ENCODE assay signal across 15 cellular contexts in the genomic region with DNA sequence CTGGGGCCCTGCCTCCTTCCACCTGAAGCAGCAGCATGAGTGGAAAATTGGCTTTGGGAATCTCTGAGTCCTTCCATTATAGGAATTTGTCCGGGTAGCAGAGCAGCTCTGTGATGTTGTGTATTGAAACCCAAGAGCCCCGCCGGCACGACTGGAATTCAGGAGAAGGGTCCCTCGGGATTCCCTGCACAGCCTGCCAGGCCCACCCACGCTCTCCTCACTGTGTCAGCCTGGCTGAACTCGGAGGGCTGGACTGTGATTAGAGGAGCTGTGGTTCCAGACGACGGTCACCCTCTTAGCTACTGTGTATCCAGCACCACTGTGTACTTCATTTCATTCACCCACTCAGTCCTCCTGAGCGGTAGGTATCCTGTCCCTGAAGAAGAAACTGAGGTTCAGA. TPM values are rescaled to one million over a fixed set of nuclear protein-coding genes. Genes with fewer than 3 reads are reported as not detected.
"Had no signal": no experiment of that assay in that cellular context is flagged by ENCODE, and none has a peak within 500 bp of the region (broad histone marks: within the 10 kb centered on the region; RNA-seq: fewer than 3 reads in every experiment).

No MANE protein-coding gene starts in this region.

- H3K27ac ChIP-seq: heart left ventricle, neutrophil, transverse colon had no signal

- DNase-seq: activated CD4-positive, alpha-beta T cell treated with anti-CD3 and anti-CD28 coated beads, Interleukin-2, amount 50 U/mL, for 1 hour; activated CD4-positive, CD25-positive, alpha-beta regulatory T cell; activated naive CD4-positive, alpha-beta T cell treated with anti-CD3 and anti-CD28 coated beads, Interleukin-2, amount 10 ng/mL, durations not matched to agents 7 days and 5 days; activated T-cell treated with anti-CD3 and anti-CD28 coated beads for 4 hours; cerebellar nuclear complex; mesendoderm; posterior cingulate gyrus; stimulated activated CD4-positive, alpha-beta T cell treated with anti-CD3 and anti-CD28 coated beads, Interleukin-1b, Interleukin-23, amount 100 ng/mL, for 48 hours; T-helper 2 cell; transverse colon had no signal

- H3K4me1 ChIP-seq: transverse colon had no signal

- H3K27me3 Mint-ChIP-seq: activated T-helper 17 cell treated with anti-CD3 and anti-CD28 coated beads, Interleukin-2, amount 50 U/mL, for 72 hours had no signal

- H3K4me1 Mint-ChIP-seq: stimulated activated memory B cell treated with anti-CD40 and anti-IgM and Interleukin-4, amounts not matched to agents 10 μg/mL and 1 μg/mL and 100 μg/mL, for 72 hours had no signal

- H3K27me3 ChIP-seq: heart left ventricle, neutrophil, transverse colon had no signal

- H3K9me3 Mint-ChIP-seq: activated T-helper 17 cell treated with anti-CD3 and anti-CD28 coated beads, Interleukin-2, amount 50 U/mL, for 72 hours had no signal

- H3K36me3 Mint-ChIP-seq: stimulated activated memory B cell treated with anti-CD40 and anti-IgM and Interleukin-4, amounts not matched to agents 10 μg/mL and 1 μg/mL and 100 μg/mL, for 72 hours had no signal

- H3K36me3 ChIP-seq: heart left ventricle, neutrophil, transverse colon had no signal

- H3K4me3 Mint-ChIP-seq: activated naive CD4-positive, alpha-beta T cell treated with anti-CD3 and anti-CD28 coated beads, Interleukin-2, amount 10 ng/mL, durations not matched to agents 7 days and 5 days; activated T-helper 17 cell treated with anti-CD3 and anti-CD28 coated beads, Interleukin-2, amount 50 U/mL, for 72 hours; stimulated activated memory B cell treated with anti-CD40 and anti-IgM and Interleukin-4, amounts not matched to agents 10 μg/mL and 1 μg/mL and 100 μg/mL, for 72 hours had no signal

- H3K27ac Mint-ChIP-seq: activated naive CD4-positive, alpha-beta T cell treated with anti-CD3 and anti-CD28 coated beads, Interleukin-2, amount 10 ng/mL, durations not matched to agents 7 days and 5 days; activated T-helper 17 cell treated with anti-CD3 and anti-CD28 coated beads, Interleukin-2, amount 50 U/mL, for 72 hours; stimulated activated memory B cell treated with anti-CD40 and anti-IgM and Interleukin-4, amounts not matched to agents 10 μg/mL and 1 μg/mL and 100 μg/mL, for 72 hours had no signal

- H3K9me3 ChIP-seq: neutrophil, transverse colon had no signal

- H3K4me3 ChIP-seq: heart left ventricle, transverse colon had no signal

RNA-seq across cellular contexts. Expression of gene TSPAN18, which starts 18.7 kb away (rescaled TPM):
- polyA plus RNA-seq: keratinocyte had no signal
